Comparison of ENCODE assay signal across 25 cellular contexts in genomic region chr10:48748573-48748972, GRCh38.
DNase-seq lines count a peak whose midpoint lies in the region; ATAC-seq, FAIRE-seq and TF ChIP-seq lines count a peak whose summit lies in the region.
"Had no signal": no experiment of that assay in that cellular context is flagged by ENCODE, and none has a peak within 500 bp of the region (broad histone marks: within the 10 kb centered on the region; RNA-seq: fewer than 3 reads in every experiment).

No MANE protein-coding gene starts in this region.

- peak overlapping the region; percentile 61 for H3K4me2 ChIP-seq in BLaER1

- H3K9me3 ChIP-seq in BLaER1 (no peaks in the 10 kb centered on the region), transverse colon (no peaks in the 10 kb centered on the region)
- H3K9me3 ChIP-seq: SJCRH30, uterus had no signal

- intact Hi-C loops in sciatic nerve (cut with DNase I) (no loop called here), transverse colon (cut with DNase I; ENCODE audit: low total_unique reads) (loop anchor here (2.0 kb wide), 1 partner anchor 42 kb away; no protein-coding TSS in a partner anchor)

- H4K20me1 ChIP-seq in BLaER1 = no peaks in the 10 kb centered on the region

- H3K4me3 ChIP-seq in BLaER1 (no peak overlapping the region), NB4 (ENCODE audit: low read depth, low read length) (no peak overlapping the region), transverse colon (no peak overlapping the region)
- H3K4me3 ChIP-seq: K562, SJCRH30, uterus had no signal

- H3K36me3 ChIP-seq in BLaER1 (peaks cover 24% of the 10 kb centered on the region), transverse colon (no peaks in the 10 kb centered on the region)
- H3K36me3 ChIP-seq: SJCRH30, uterus had no signal

- TF ChIP-seq POLR2A in NB4 (IDR thresholded peaks at IDR 0.05; ENCODE audit: extremely low read depth, insufficient read length) (no peak), transverse colon (IDR thresholded peaks at IDR 0.05) (no peak)

- H3K4me1 ChIP-seq in BLaER1 (peaks cover 15% of the 10 kb centered on the region), transverse colon (no peaks in the 10 kb centered on the region)
- H3K4me1 ChIP-seq: foreskin keratinocyte, SJCRH30, uterus had no signal

- no peak for TF ChIP-seq EP300 in transverse colon (IDR thresholded peaks at IDR 0.05; ENCODE audit: low read depth)

- 73 to 85% methylated on average over 4 of the region's 4 CpGs for WGBS in transverse colon (ENCODE audit: low coverage in 1 of 2), 2 donors

- no peak overlapping the region for H3K9ac ChIP-seq in BLaER1

- FAIRE-seq in GM19239 (lab: Jason Lieb, UNC) = peak; percentile 62
- FAIRE-seq: islet of Langerhans, K562 had no signal

- ATAC-seq in sciatic nerve = no peak
- no peak for ATAC-seq in GM19452 (IDR thresholded peaks at IDR 0.05; ENCODE audit: unreplicated experiment)
- ATAC-seq: foreskin keratinocyte, K562, PC-3 had no signal

- H3K27ac ChIP-seq in BLaER1 = no peak overlapping the region
- H3K27ac ChIP-seq in transverse colon = no peak overlapping the region
- H3K27ac ChIP-seq: epithelial cell of prostate, foreskin keratinocyte, SJCRH30, uterus had no signal

- H3K27me3 ChIP-seq in BLaER1 (no peaks in the 10 kb centered on the region), transverse colon (no peaks in the 10 kb centered on the region)
- H3K27me3 ChIP-seq: SJCRH30, uterus had no signal

- DNase-seq in GM19239 (ENCODE audit: insufficient read length, low spot score) (no peak), NB4 (ENCODE audit: low read depth) (peak; percentile 52), medulla oblongata (ENCODE audit: extremely low spot score) (peak; percentile 14), C1 segment of cervical spinal cord (lab: John Stamatoyannopoulos, UW) (no peak), sciatic nerve (ENCODE audit: low spot score) (no peak), transverse colon (no peak)
- DNase-seq: ACHN; activated CD4-positive, alpha-beta T cell treated with anti-CD3 and anti-CD28 coated beads, Interleukin-2, amount 10 ng/mL, durations not matched to agents 7 days and 5 days; amygdala; CD4-positive, alpha-beta T cell; dermis blood vessel endothelial cell; DMS 273 treated with DMSO at 0.1 percent for 48 hours; foreskin keratinocyte; hypothalamus; NCI-H187; NCI-H748 treated with DMSO at 0.1 percent for 48 hours; PC-3; SJCRH30; stimulated activated CD4-positive, alpha-beta T cell treated with anti-CD3 and anti-CD28 coated beads, Interleukin-4, amount 100 ng/mL, for 24 hours; uterus had no signal

- in situ Hi-C loops in transverse colon (cut with MboI; ENCODE audit: low pct_ligation_motif_present in 1 of 4, low pct_unique_long_range_greater_than_20kb in 1 of 4, low sequenced_read_pairs in 3 of 4) = no loop called here

- no peak for TF ChIP-seq CTCF in NB4 (IDR thresholded peaks at IDR 0.05; ENCODE audit: low read depth, low read length)
- no peak for TF ChIP-seq CTCF in transverse colon (IDR thresholded peaks at IDR 0.05)

Comparison
In these comparisons a context has a peak if more than half of its experiments do, and no peak if none do; other contexts are left out.
1. DNase-seq: peak in NB4 (single experiment) and medulla oblongata (single experiment); none in GM19239 (single experiment), C1 segment of cervical spinal cord (0 of 14), sciatic nerve (single experiment) and transverse colon (single experiment).